ENCODE assay signal across 20 cellular contexts in the genomic region with DNA sequence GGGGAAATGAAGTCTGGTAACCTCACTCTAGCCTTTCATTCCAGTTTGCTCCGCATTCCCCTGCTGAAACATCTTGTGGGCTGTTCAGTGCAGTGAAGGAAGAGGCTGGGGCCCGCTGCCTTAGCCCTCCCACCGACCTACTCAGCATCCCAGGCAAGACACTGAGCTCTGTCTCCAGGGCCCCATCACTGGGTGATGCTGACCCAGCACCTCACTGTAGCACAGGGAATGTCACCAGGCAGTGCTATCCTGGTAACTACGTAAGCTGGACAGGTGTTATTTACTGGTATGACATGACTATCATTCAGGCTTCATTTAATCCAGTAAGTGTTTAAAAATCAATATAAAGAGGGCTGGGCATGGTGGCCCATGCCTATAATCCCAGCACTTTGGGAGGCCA.
"Had no signal": no experiment of that assay in that cellular context is flagged by ENCODE, and none has a peak within 500 bp of the region (broad histone marks: within the 10 kb centered on the region; RNA-seq: fewer than 3 reads in every experiment).

No MANE protein-coding gene starts in this region.

- DNase-seq: activated B cell treated with CpG ODN at 0.5 μM for 24 hours; activated CD4-positive, alpha-beta T cell treated with anti-CD3 and anti-CD28 coated beads for 1 hour; activated CD4-positive, alpha-beta T cell treated with anti-CD3 and anti-CD28 coated beads, Interleukin-2, amount 10 ng/mL, durations not matched to agents 24 days and 14 days; activated CD4-positive, alpha-beta T cell treated with anti-CD3 and anti-CD28 coated beads, Interleukin-2, amount 50 U/mL, for 48 hours; activated CD8-positive, alpha-beta memory T cell treated with anti-CD3 and anti-CD28 coated beads, Interleukin-2, amount 10 ng/mL, durations not matched to agents 7 days and 5 days; activated T-cell treated with anti-CD3 and anti-CD28 coated beads, Interleukin-2, amount 50 U/mL, for 72 hours; amygdala; MG63; NCI-H1092 treated with DMSO at 0.1 percent for 48 hours; NCI-H1436; NCI-H1694 treated with DMSO at 0.1 percent for 48 hours; NCI-H2029 treated with DMSO at 0.1 percent for 48 hours; NCI-H345; NCI-H510A; NCI-H526 treated with DMSO at 0.1 percent for 48 hours; SHP77 treated with DMSO at 0.1 percent for 48 hours; T-helper 9 cell had no signal

- H3K9me3 ChIP-seq: MG63 had no signal

- H3K4me3 Mint-ChIP-seq: activated B cell treated with CpG ODN at 0.5 μM for 24 hours; activated CD4-positive, alpha-beta T cell treated with anti-CD3 and anti-CD28 coated beads, Interleukin-2, amount 10 ng/mL, durations not matched to agents 24 days and 14 days; activated CD8-positive, alpha-beta memory T cell treated with anti-CD3 and anti-CD28 coated beads, Interleukin-2, amount 10 ng/mL, durations not matched to agents 7 days and 5 days; activated naive CD4-positive, alpha-beta T cell treated with anti-CD3 and anti-CD28 coated beads, Interleukin-2, amount 50 U/mL, for 24 hours; activated T-cell treated with anti-CD3 and anti-CD28 coated beads, Interleukin-2, amount 50 U/mL, for 72 hours; brain; T-helper 1 cell treated with Interleukin-12 subunit alpha and Interleukin-12 subunit beta and Interleukin-4 antibody, amounts not matched to agents 30 μg/mL and 1 μg/mL, for 36 hours had no signal

- H3K27me3 Mint-ChIP-seq: activated B cell treated with CpG ODN at 0.5 μM for 24 hours; activated CD4-positive, alpha-beta T cell treated with anti-CD3 and anti-CD28 coated beads, Interleukin-2, amount 10 ng/mL, durations not matched to agents 24 days and 14 days; activated CD8-positive, alpha-beta memory T cell treated with anti-CD3 and anti-CD28 coated beads, Interleukin-2, amount 10 ng/mL, durations not matched to agents 7 days and 5 days; activated naive CD4-positive, alpha-beta T cell treated with anti-CD3 and anti-CD28 coated beads, Interleukin-2, amount 50 U/mL, for 24 hours; brain had no signal

- ATAC-seq: activated CD8-positive, alpha-beta memory T cell treated with anti-CD3 and anti-CD28 coated beads, Interleukin-2, amount 10 ng/mL, durations not matched to agents 7 days and 5 days; activated T-cell treated with anti-CD3 and anti-CD28 coated beads, Interleukin-2, amount 50 U/mL, for 72 hours had no signal

- H3K27me3 ChIP-seq: MG63 had no signal

- H3K9me3 Mint-ChIP-seq: activated CD4-positive, alpha-beta T cell treated with anti-CD3 and anti-CD28 coated beads, Interleukin-2, amount 10 ng/mL, durations not matched to agents 24 days and 14 days; activated naive CD4-positive, alpha-beta T cell treated with anti-CD3 and anti-CD28 coated beads, Interleukin-2, amount 50 U/mL, for 24 hours; activated T-cell treated with anti-CD3 and anti-CD28 coated beads, Interleukin-2, amount 50 U/mL, for 72 hours; T-helper 1 cell treated with Interleukin-12 subunit alpha and Interleukin-12 subunit beta and Interleukin-4 antibody, amounts not matched to agents 30 μg/mL and 1 μg/mL, for 36 hours had no signal

- H3K27ac Mint-ChIP-seq: activated B cell treated with CpG ODN at 0.5 μM for 24 hours; activated CD4-positive, alpha-beta T cell treated with anti-CD3 and anti-CD28 coated beads, Interleukin-2, amount 10 ng/mL, durations not matched to agents 24 days and 14 days; activated CD8-positive, alpha-beta memory T cell treated with anti-CD3 and anti-CD28 coated beads, Interleukin-2, amount 10 ng/mL, durations not matched to agents 7 days and 5 days; activated T-cell treated with anti-CD3 and anti-CD28 coated beads, Interleukin-2, amount 50 U/mL, for 72 hours; T-helper 1 cell treated with Interleukin-12 subunit alpha and Interleukin-12 subunit beta and Interleukin-4 antibody, amounts not matched to agents 30 μg/mL and 1 μg/mL, for 36 hours had no signal

- H3K4me1 Mint-ChIP-seq: brain had no signal
